ENCODE assay signal across 8 cellular contexts in the genomic region with DNA sequence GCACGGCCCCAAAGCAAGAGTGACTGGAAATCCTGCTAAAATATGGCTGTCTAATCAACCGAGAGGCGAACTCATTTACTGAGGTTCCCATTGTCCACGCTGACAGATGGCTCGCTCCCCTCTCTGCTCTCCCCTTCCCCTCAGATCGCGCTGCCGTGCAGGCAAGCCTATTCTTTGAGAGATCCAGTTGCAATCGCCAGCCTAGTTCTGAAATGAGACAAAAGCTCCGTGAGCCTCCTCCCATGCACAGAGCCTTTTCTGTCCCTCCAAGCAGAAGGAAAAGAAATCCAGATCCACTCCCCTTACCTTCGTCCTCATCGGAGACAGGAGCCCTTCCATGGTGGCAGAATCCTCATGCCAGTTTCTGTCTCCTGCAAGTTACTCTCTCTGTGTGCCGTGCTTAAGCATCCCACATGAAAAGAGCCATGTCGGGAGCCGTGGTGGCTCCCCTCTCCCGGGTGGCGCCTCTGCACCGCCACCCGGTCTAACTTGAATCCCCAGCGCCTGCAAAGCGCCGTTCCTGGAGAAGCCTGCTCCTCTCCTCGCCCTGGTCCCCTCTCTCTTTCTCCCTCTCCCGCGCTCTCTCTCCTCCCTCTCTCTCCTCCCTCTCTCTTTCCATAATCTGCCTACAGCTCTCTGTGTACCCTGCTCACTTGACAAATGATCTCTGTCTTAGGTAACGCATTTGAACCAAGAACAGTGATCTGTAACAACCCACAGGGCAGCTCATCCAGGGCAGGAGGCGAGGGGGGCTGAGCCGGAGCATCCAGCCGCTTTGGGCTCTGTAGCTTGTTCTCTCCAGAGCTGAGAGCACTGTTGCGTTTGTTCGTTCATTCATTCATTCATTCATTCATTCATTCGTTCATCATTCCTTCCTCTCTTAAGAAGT.
DNase-seq lines count a peak whose midpoint lies in the region; ATAC-seq and TF ChIP-seq lines count a peak whose summit lies in the region.

No MANE protein-coding gene starts in this region.

- H3K4me1 ChIP-seq in thyroid gland: peaks cover 9 to 15% of the 10 kb centered on the region in 2 donors

- H3K4me3 ChIP-seq in GM12865 (ENCODE audit: low read depth, low read length) (peak overlapping the region; percentile 48), thyroid gland (replicated peaks in 1 of 3) (peak overlapping the region in 2 of 3 donors; percentile 14 to 34)

- ATAC-seq in GM19395 (IDR thresholded peaks at IDR 0.05; ENCODE audit: unreplicated experiment): no peak
- no peak for ATAC-seq in GM19023 (IDR thresholded peaks at IDR 0.05; ENCODE audit: unreplicated experiment)

- intact Hi-C loops in thyroid gland (cut with DNase I): no loop called here

- H3K36me3 ChIP-seq in thyroid gland: no peaks in the 10 kb centered on the region

- H3K27me3 ChIP-seq in thyroid gland: no peaks in the 10 kb centered on the region

- TF ChIP-seq CTCF in GM12865 (IDR thresholded peaks at IDR 0.05; ENCODE audit: insufficient read depth, low read depth, low read length, missing control alignments) (no peak), thyroid gland (IDR thresholded peaks at IDR 0.05) (no peak)

- DNase-seq in GM12865 (ENCODE audit: low read depth): no peak
- DNase-seq in NCI-H748 (lab: John Stamatoyannopoulos, UW; ENCODE audit: unreplicated experiment): peak; percentile 73
- peak; percentile 47 for DNase-seq in cerebellum (ENCODE audit: low spot score)
- peak; percentile 26 for DNase-seq in medulla oblongata (ENCODE audit: extremely low spot score)
- peak; percentile 8 for DNase-seq in thyroid gland
- no peak for DNase-seq in OCI-M1 (lab: John Stamatoyannopoulos, UW)

- H3K27ac ChIP-seq in thyroid gland: no peak overlapping the region

- WGBS in thyroid gland, 2 donors: 2 to 3% methylated on average over 32 of the region's 32 CpGs

- TF ChIP-seq POLR2A in thyroid gland (IDR thresholded peaks at IDR 0.05): no peak

- H3K9me3 ChIP-seq in thyroid gland: no peaks in the 10 kb centered on the region

Comparison
In these comparisons a context has a peak if more than half of its experiments do, and no peak if none do; other contexts are left out.
1. DNase-seq: peak in NCI-H748 (single experiment), cerebellum (single experiment), medulla oblongata (single experiment) and thyroid gland (2 of 2); none in GM12865 (single experiment) and OCI-M1 (single experiment).